15 cellular contexts compared by ENCODE assay signal in genomic region chr6:161225677-161226004, GRCh38. TPM values are rescaled to one million over a fixed set of nuclear protein-coding genes. Genes with fewer than 3 reads are reported as not detected.
A peak's percentile ranks its signal among the peaks of the same experiment; 100 is the strongest.
DNase-seq lines count a peak whose midpoint lies in the region; TF ChIP-seq lines count a peak whose summit lies in the region.
"Had no signal": no experiment of that assay in that cellular context is flagged by ENCODE, and none has a peak within 500 bp of the region (broad histone marks: within the 10 kb centered on the region; RNA-seq: fewer than 3 reads in every experiment).

No MANE protein-coding gene starts in this region.

- H3K79me1 ChIP-seq in mesendoderm (ENCODE audit: low read length), result peaks cover 30% of the 10 kb centered on the region

- no peak overlapping the region for H3K4ac ChIP-seq in mesendoderm (ENCODE audit: low read depth, low read length)

- TF ChIP-seq POLR2A in breast epithelium (IDR thresholded peaks at IDR 0.05), result no peak
- no peak for TF ChIP-seq POLR2A in uterus (IDR thresholded peaks at IDR 0.05)

- peaks cover 9% of the 10 kb centered on the region for H3K9me3 Mint-ChIP-seq in endodermal cell

- H3K4me1 Mint-ChIP-seq in endodermal cell, result peaks cover 26% of the 10 kb centered on the region

- H4K5ac ChIP-seq in mesendoderm (ENCODE audit: low read length), result no peak overlapping the region

- no peaks in the 10 kb centered on the region for H3K36me3 ChIP-seq in mammary epithelial cell (ENCODE audit: insufficient read depth, low read length)
- no peaks in the 10 kb centered on the region for H3K36me3 ChIP-seq in breast epithelium
- H3K36me3 ChIP-seq in mesendoderm (ENCODE audit: control insufficient read depth, insufficient read depth, low read length), result no peaks in the 10 kb centered on the region
- no peaks in the 10 kb centered on the region for H3K36me3 ChIP-seq in uterus
- peaks cover 77% of the 10 kb centered on the region for H3K36me3 ChIP-seq in endodermal cell (ENCODE audit: control insufficient read depth, insufficient read depth, low read length)

- no peak overlapping the region for H3K4me3 Mint-ChIP-seq in endodermal cell
- H3K4me3 Mint-ChIP-seq: activated CD4-positive, alpha-beta T cell treated with anti-CD3 and anti-CD28 coated beads for 36 hours; HFFc6 had no signal

- no peak overlapping the region for H2BK120ac ChIP-seq in mesendoderm (ENCODE audit: low read depth, low read length)

- DNase-seq in mammary epithelial cell (no peak), breast epithelium (ENCODE audit: low spot score in 2 of 2) (no peak), amniotic epithelial cell (ENCODE audit: low read depth) (peak; percentile 41), mesendoderm (peak; percentile 28), uterus (no peak), CD1c-positive myeloid dendritic cell (ENCODE audit: extremely low spot score) (no peak), DMS153 treated with DMSO at 0.1 percent for 48 hours (lab: John Stamatoyannopoulos, UW; ENCODE audit: unreplicated experiment) (no peak), endodermal cell (no peak)
- DNase-seq: activated naive CD4-positive, alpha-beta T cell treated with anti-CD3 and anti-CD28 coated beads, Interleukin-2, amount 50 U/mL, for 16 hours; HFFc6; IMR-90; NCI-H1694; stimulated activated CD4-positive, alpha-beta T cell treated with anti-CD3 and anti-CD28 coated beads, Interleukin-12 subunit alpha, Interleukin-12 subunit beta, amount 100 ng/mL, for 4 hours had no signal

- no peak overlapping the region for H4K8ac ChIP-seq in mesendoderm (ENCODE audit: low read depth, low read length)

- H3K9me3 ChIP-seq in mammary epithelial cell (replicated peaks; ENCODE audit: insufficient read depth, low read length) (peaks cover 4% of the 10 kb centered on the region), breast epithelium (no peaks in the 10 kb centered on the region), uterus (no peaks in the 10 kb centered on the region), endodermal cell (ENCODE audit: control insufficient read depth, low read length) (peaks cover 16% of the 10 kb centered on the region)
- H3K9me3 ChIP-seq: testis had no signal

- no peak overlapping the region for H2BK5ac ChIP-seq in mesendoderm (ENCODE audit: low read length)

- H2BK15ac ChIP-seq in mesendoderm (replicated peaks; ENCODE audit: low read depth), result no peak overlapping the region

- H2AK5ac ChIP-seq in mesendoderm (ENCODE audit: low read length), result no peak overlapping the region

- in situ Hi-C loops in mammary epithelial cell (cut with MboI; ENCODE audit: low sequenced_read_pairs in 2 of 2), result no loop called here

- 100% methylated on average over 7 of the region's 8 CpGs for WGBS in mammary epithelial cell (ENCODE audit: low coverage, missing lambda C conversion rate)
- WGBS in mesendoderm (ENCODE audit: extremely low coverage, insufficient coverage, low lambda C conversion rate), result no CpG with 5 or more reads among the region's 8 CpGs
- WGBS in endodermal cell (ENCODE audit: insufficient coverage in 1 of 2, insufficient read length in 1 of 2), 2 experiments, result 93 to 95% methylated on average over 6 to 8 of the region's 8 CpGs

- intact Hi-C loops in mammary epithelial cell (cut with micrococcal nuclease), result no loop called here
- intact Hi-C loops in breast epithelium (cut with DNase I; ENCODE audit: low total_unique reads), result loop anchor here (5.0 to 10.0 kb wide), 2 partner anchors 42 to 719 kb away; no protein-coding TSS in a partner anchor
- intact Hi-C loops in uterus (cut with DNase I; ENCODE audit: low total_unique reads), result no loop called here

- peaks cover 76% of the 10 kb centered on the region for H3K36me3 Mint-ChIP-seq in endodermal cell (ENCODE audit: low read depth)

- H3K79me2 ChIP-seq in mammary epithelial cell (ENCODE audit: insufficient read depth, low read length) (no peaks in the 10 kb centered on the region), mesendoderm (ENCODE audit: control insufficient read depth, insufficient read depth, low read length) (peaks cover 5% of the 10 kb centered on the region)

- dilution Hi-C loops in mammary epithelial cell (cut with HindIII; ENCODE audit: low sequenced_read_pairs), result no loop called here

- CTCF ChIA-PET in mammary epithelial cell (lab: Charles Lee; ENCODE audit: low non-redundant PET), result no interaction called here

- no peak overlapping the region for H3K18ac ChIP-seq in mesendoderm (ENCODE audit: low read length)

- H3K27me3 ChIP-seq in mammary epithelial cell (ENCODE audit: insufficient read depth, low read length), result no peaks in the 10 kb centered on the region
- no peaks in the 10 kb centered on the region for H3K27me3 ChIP-seq in breast epithelium
- no peaks in the 10 kb centered on the region for H3K27me3 ChIP-seq in mesendoderm (ENCODE audit: insufficient read depth, low read length, poor library complexity)
- no peaks in the 10 kb centered on the region for H3K27me3 ChIP-seq in uterus
- H3K27me3 ChIP-seq in endodermal cell (ENCODE audit: control insufficient read depth, insufficient read depth, low read length, poor library complexity, severe bottlenecking), result no peaks in the 10 kb centered on the region
- H3K27me3 ChIP-seq: testis had no signal

- H3K4me3 ChIP-seq in mammary epithelial cell (replicated peaks in 1 of 3; ENCODE audit: insufficient read depth in 1 of 3, low read depth in 2 of 3, low read length in 3 of 3) (no peak overlapping the region), breast epithelium (no peak overlapping the region), mesendoderm (ENCODE audit: low read length) (no peak overlapping the region), uterus (no peak overlapping the region), endodermal cell (ENCODE audit: low read length) (no peak overlapping the region)
- H3K4me3 ChIP-seq: testis had no signal

- H4K20me1 ChIP-seq in mammary epithelial cell (ENCODE audit: insufficient read depth, low read length), result no peaks in the 10 kb centered on the region

- no peak overlapping the region for H3K23ac ChIP-seq in mesendoderm (ENCODE audit: low read length)

- H3K27ac ChIP-seq in mammary epithelial cell (ENCODE audit: insufficient read depth, low read depth, low read length) (peak overlapping the region; percentile 3), breast epithelium (no peak overlapping the region), mesendoderm (ENCODE audit: low read depth, low read length) (no peak overlapping the region), uterus (peak overlapping the region; percentile 80 to 89), endodermal cell (ENCODE audit: low read depth, low read length) (no peak overlapping the region)

- no peak overlapping the region for H2AFZ ChIP-seq in mammary epithelial cell (ENCODE audit: low read depth, low read length)

- no TSS peak for BruUV-seq in mammary epithelial cell (replicated peaks; lab: Mats Ljungman, UMichigan)

- no peak overlapping the region for H3K9ac ChIP-seq in mammary epithelial cell (ENCODE audit: insufficient read depth, low read length)
- H3K9ac ChIP-seq in mesendoderm (ENCODE audit: low read length), result no peak overlapping the region
- H3K9ac ChIP-seq in endodermal cell (ENCODE audit: extremely low read depth, low read length, poor library complexity, severe bottlenecking), result no peak overlapping the region

- no peak for TF ChIP-seq CTCF in mammary epithelial cell (conservative IDR thresholded peaks at IDR 0.05 in 1 of 2, IDR thresholded peaks at IDR 0.05 in 1 of 2; ENCODE audit: extremely low read depth in 1 of 2, insufficient read depth in 1 of 2, low read depth in 1 of 2, low read length in 2 of 2)
- TF ChIP-seq CTCF in breast epithelium (IDR thresholded peaks at IDR 0.05), result no peak
- TF ChIP-seq CTCF in uterus (IDR thresholded peaks at IDR 0.05), result no peak
- no peak for TF ChIP-seq CTCF in endodermal cell (conservative IDR thresholded peaks at IDR 0.05)

- H3K27ac Mint-ChIP-seq in endodermal cell, result no peak overlapping the region
- H3K27ac Mint-ChIP-seq: HFFc6 had no signal

- H3K4me1 ChIP-seq in mammary epithelial cell (ENCODE audit: insufficient read depth, low read length) (no peaks in the 10 kb centered on the region), breast epithelium (no peaks in the 10 kb centered on the region), mesendoderm (ENCODE audit: control insufficient read depth, low read depth, low read length) (peaks cover 3% of the 10 kb centered on the region), uterus (peaks cover 6 to 7% of the 10 kb centered on the region in 2 donors), endodermal cell (ENCODE audit: control insufficient read depth, insufficient read depth, low read length) (peaks cover 11% of the 10 kb centered on the region)

- no peaks in the 10 kb centered on the region for H3K27me3 Mint-ChIP-seq in endodermal cell (ENCODE audit: insufficient read depth)
- H3K27me3 Mint-ChIP-seq: activated CD4-positive, alpha-beta T cell treated with anti-CD3 and anti-CD28 coated beads for 36 hours had no signal

- no peak overlapping the region for H3K56ac ChIP-seq in mesendoderm (ENCODE audit: low read length)

- no peak overlapping the region for H3K4me2 ChIP-seq in mammary epithelial cell (ENCODE audit: insufficient read depth, low read depth, low read length)
- no peak overlapping the region for H3K4me2 ChIP-seq in mesendoderm (ENCODE audit: low read length)

RNA-seq across cellular contexts. Expression of gene AGPAT4, which starts 48.2 kb away (rescaled TPM):
- total RNA-seq in mammary epithelial cell, result 10 to 100 TPM; 12.5 to 15.8 TPM
- polyA plus RNA-seq in mammary epithelial cell, result 5.6 TPM
- polyA minus RNA-seq in mammary epithelial cell, result 13.2 TPM
- total RNA-seq in breast epithelium, result 10 to 100 TPM in 1 of 3 donors, 1 to 10 TPM in 2; 4.6 to 10.5 (median 6.2) TPM
- polyA plus RNA-seq in mesendoderm (2013, experiment 1 of 2), result 12.2 TPM
- 10.8 TPM for polyA plus RNA-seq in mesendoderm (2013, experiment 2 of 2)
- 10 to 100 TPM in 3 of 4 donors, 1 to 10 TPM in 1; 2.9 to 18.1 (median 15.1) TPM for total RNA-seq in uterus
- total RNA-seq in endodermal cell, result 10 to 100 TPM; 61.0 to 61.1 TPM
- 33.8 TPM for polyA plus RNA-seq in endodermal cell (2013, experiment 1 of 2)
- polyA plus RNA-seq in endodermal cell (2013, experiment 2 of 2), result 30.0 TPM

Comparison
In these comparisons a context has a peak if more than half of its experiments do, and no peak if none do; other contexts are left out.
1. H3K27ac ChIP-seq: peak in mammary epithelial cell (single experiment) and uterus (2 of 2); none in breast epithelium (0 of 2), mesendoderm (single experiment) and endodermal cell (single experiment).
2. DNase-seq: peak in amniotic epithelial cell (single experiment) and mesendoderm (single experiment); none in mammary epithelial cell (single experiment), breast epithelium (0 of 2), uterus (0 of 2), CD1c-positive myeloid dendritic cell (single experiment), DMS153 treated with DMSO at 0.1 percent for 48 hours (single experiment) and endodermal cell (single experiment).